ENCODE assay signal across 6 cellular contexts in the genomic region with DNA sequence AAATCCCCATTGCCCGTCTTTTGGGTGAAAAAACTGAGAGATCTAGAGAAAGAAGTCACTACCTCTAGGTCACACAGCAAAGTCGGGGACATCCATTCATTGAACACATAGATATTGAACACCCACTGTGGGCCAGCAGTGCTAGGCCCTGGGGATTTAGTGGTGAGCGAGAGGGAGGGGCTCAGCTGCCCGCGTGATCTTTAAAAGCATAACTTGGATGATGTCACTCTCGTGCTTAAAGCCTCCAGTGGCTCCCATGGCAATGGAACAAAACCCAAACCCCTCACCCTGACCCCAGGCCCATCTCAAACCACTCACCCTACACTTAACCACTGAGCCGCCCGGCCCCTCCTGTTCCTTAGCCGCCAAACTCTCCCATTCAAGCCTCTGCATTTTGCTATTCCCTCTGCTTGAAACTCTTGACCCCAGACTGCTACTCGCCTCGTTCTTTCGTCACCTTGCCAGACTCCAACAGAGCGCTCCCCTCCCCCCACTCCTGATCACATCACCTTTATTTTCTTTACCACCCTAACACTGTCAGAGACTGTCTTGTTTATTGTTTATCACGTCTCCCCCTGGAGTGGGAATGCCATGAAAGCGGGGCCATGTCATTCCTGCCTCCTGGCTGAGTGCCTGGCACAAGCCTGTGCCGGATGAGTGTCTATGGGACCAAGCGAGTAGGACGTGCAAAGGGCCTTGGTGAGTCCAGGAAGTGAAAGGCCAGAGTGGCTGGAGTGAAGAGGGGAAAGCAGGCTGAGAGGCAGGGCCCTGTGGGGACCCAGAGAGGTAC. TPM values are rescaled to one million over a fixed set of nuclear protein-coding genes. Genes with fewer than 3 reads are reported as not detected.
DNase-seq lines count a peak whose midpoint lies in the region; ATAC-seq and TF ChIP-seq lines count a peak whose summit lies in the region.

No MANE protein-coding gene starts in this region.

- H3K27me3 ChIP-seq in HUES6 (ENCODE audit: control insufficient read depth, insufficient read depth, low read length) (peaks cover 38% of the 10 kb centered on the region), adipocyte (replicated peaks; ENCODE audit: control insufficient read depth, insufficient read depth, low read length) (no peaks in the 10 kb centered on the region), mucosa of rectum (ENCODE audit: control insufficient read depth in 2 of 2, insufficient read depth in 2 of 2, low read length in 2 of 2) (peaks cover 24% of the 10 kb centered on the region in 2 donors), gastroesophageal sphincter (peaks cover 43% of the 10 kb centered on the region)

- no peak for TF ChIP-seq EP300 in gastroesophageal sphincter (IDR thresholded peaks at IDR 0.05)

- peak overlapping the region; percentile 55 for H3K9ac ChIP-seq in HUES6 (ENCODE audit: low read length)
- H3K9ac ChIP-seq in adipocyte (ENCODE audit: low read length): peak overlapping the region; percentile 62
- H3K9ac ChIP-seq in mucosa of rectum (ENCODE audit: low read depth in 1 of 2, low read length in 2 of 2): peak overlapping the region in 1 of 2 donors; percentile 3

- 17 to 27% methylated on average over 6 to 14 of the region's 18 CpGs for WGBS in gastroesophageal sphincter (ENCODE audit: low coverage in 1 of 2), 2 donors

- no peak for TF ChIP-seq CTCF in gastroesophageal sphincter (IDR thresholded peaks at IDR 0.05)

- DNase-seq in adipocyte (ENCODE audit: low read depth) (peak; percentile 75), hippocampal formation (lab: John Stamatoyannopoulos, UW) (no peak)

- H3K36me3 ChIP-seq in HUES6 (ENCODE audit: control insufficient read depth, insufficient read depth, low read length) (no peaks in the 10 kb centered on the region), adipocyte (ENCODE audit: control insufficient read depth, insufficient read depth, low read length, severe bottlenecking) (peaks cover 5% of the 10 kb centered on the region), mucosa of rectum (ENCODE audit: control insufficient read depth in 2 of 2, insufficient read depth in 2 of 2, low read length in 2 of 2) (no peaks in the 10 kb centered on the region), gastroesophageal sphincter (peaks cover 0 to 31% of the 10 kb centered on the region in 2 donors)

- peak overlapping the region; percentile 27; the same call in 1 of the 2 replicates for H3K27ac ChIP-seq in HUES6 (ENCODE audit: low read depth, low read length)
- no peak overlapping the region for H3K27ac ChIP-seq in mucosa of rectum (ENCODE audit: low read depth in 2 of 2, low read length in 2 of 2)
- H3K27ac ChIP-seq in gastroesophageal sphincter: no peak overlapping the region

- H3K4me1 ChIP-seq in HUES6 (ENCODE audit: control insufficient read depth, insufficient read depth, low read length): peaks cover 38% of the 10 kb centered on the region
- H3K4me1 ChIP-seq in adipocyte (ENCODE audit: control insufficient read depth, insufficient read depth, low read length): peaks cover 27% of the 10 kb centered on the region
- peaks cover 28 to 30% of the 10 kb centered on the region in 2 donors for H3K4me1 ChIP-seq in mucosa of rectum (ENCODE audit: control insufficient read depth in 2 of 2, insufficient read depth in 2 of 2, low read length in 2 of 2)
- H3K4me1 ChIP-seq in gastroesophageal sphincter: peaks cover 0 to 61% (median 30%) of the 10 kb centered on the region in 3 donors

- ATAC-seq in GM19035 (IDR thresholded peaks at IDR 0.05; ENCODE audit: unreplicated experiment): peak; percentile 28
- no peak for ATAC-seq in gastroesophageal sphincter

- peak overlapping the region; percentile 56 for H3K4me3 ChIP-seq in HUES6 (ENCODE audit: low read depth, low read length)
- H3K4me3 ChIP-seq in adipocyte (ENCODE audit: low read length): peak overlapping the region; percentile 77
- H3K4me3 ChIP-seq in mucosa of rectum (ENCODE audit: low read length in 2 of 2): peak overlapping the region; percentile 6 to 52
- peak overlapping the region in 1 of 2 donors; percentile 58 for H3K4me3 ChIP-seq in gastroesophageal sphincter

- H3K9me3 ChIP-seq in HUES6 (ENCODE audit: control insufficient read depth, insufficient read depth, low read depth, low read length): no peaks in the 10 kb centered on the region
- H3K9me3 ChIP-seq in adipocyte (ENCODE audit: control insufficient read depth, low read length): no peaks in the 10 kb centered on the region
- H3K9me3 ChIP-seq in mucosa of rectum (ENCODE audit: control insufficient read depth in 2 of 2, low read length in 2 of 2): no peaks in the 10 kb centered on the region
- H3K9me3 ChIP-seq in gastroesophageal sphincter: no peaks in the 10 kb centered on the region

- TF ChIP-seq POLR2A in gastroesophageal sphincter (IDR thresholded peaks at IDR 0.05): no peak

RNA-seq across cellular contexts. Expression of gene PIP5KL1, which starts 0.7 kb away (rescaled TPM):
- 1 to 10 TPM in 2 of 4 donors, under 1 TPM in 1, not detected in 1; 0.66 to 3.4 (median 3.1) TPM for total RNA-seq in gastroesophageal sphincter

RNA-seq across cellular contexts. Expression of gene DPM2, which starts 6.4 kb away (rescaled TPM):
- 10 to 100 TPM in 2 of 4 donors, 1 to 10 TPM in 2; 8.9 to 15.0 (median 11.2) TPM for total RNA-seq in gastroesophageal sphincter

RNA-seq across cellular contexts. Expression of gene ST6GALNAC4, which starts 14.4 kb away (rescaled TPM):
- 10 to 100 TPM; 25.2 to 49.7 (median 31.7) TPM for total RNA-seq in gastroesophageal sphincter

RNA-seq across cellular contexts. Expression of gene ST6GALNAC6, which starts 31.9 kb away (rescaled TPM):
- total RNA-seq in gastroesophageal sphincter: 100 to 1,000 TPM; 112 to 146 (median 132) TPM

RNA-seq across cellular contexts. Expression of gene EEIG1, which starts 49.5 kb away (rescaled TPM):
- total RNA-seq in gastroesophageal sphincter: 10 to 100 TPM in 3 of 4 donors, 1 to 10 TPM in 1; 7.0 to 22.0 (median 16.3) TPM
